ENCODE assay signal across 24 cellular contexts in the genomic region with DNA sequence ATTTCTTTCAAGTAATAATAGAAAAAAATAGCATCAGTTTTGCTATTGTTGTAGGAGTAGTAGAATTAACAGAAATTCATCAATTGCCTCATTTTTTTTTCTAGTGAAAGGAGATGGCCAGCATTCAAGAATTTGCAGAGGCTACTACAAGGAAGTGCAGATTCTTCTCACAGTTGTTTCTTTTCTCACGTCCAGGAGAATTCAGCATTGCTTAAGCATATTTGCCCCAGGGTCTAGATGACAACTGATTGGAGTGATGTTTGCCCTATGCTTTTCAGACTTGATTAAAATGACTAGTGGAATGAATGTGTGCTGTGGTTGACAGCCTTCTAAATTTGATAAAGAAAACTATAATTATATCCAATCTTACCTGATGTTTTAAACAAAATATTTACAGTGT. TPM values are rescaled to one million over a fixed set of nuclear protein-coding genes. Genes with fewer than 3 reads are reported as not detected.
DNase-seq lines count a peak whose midpoint lies in the region; ATAC-seq lines count a peak whose summit lies in the region.
"Had no signal": no experiment of that assay in that cellular context is flagged by ENCODE, and none has a peak within 500 bp of the region (broad histone marks: within the 10 kb centered on the region; RNA-seq: fewer than 3 reads in every experiment).

No MANE protein-coding gene starts in this region.

- H3K4me3 ChIP-seq in Karpas-422 (ENCODE audit: low read length): no peak overlapping the region
- H3K4me3 ChIP-seq: colonic mucosa, left ventricle myocardium inferior, tibial nerve had no signal

- peak overlapping the region; percentile 41 for H3K4me2 ChIP-seq in Karpas-422 (ENCODE audit: low read depth, low read length, poor library complexity, severe bottlenecking)

- H3K27ac ChIP-seq in Karpas-422 (ENCODE audit: low read length): peak overlapping the region; percentile 63
- H3K27ac ChIP-seq: colonic mucosa, neutrophil, tibial nerve had no signal

- ATAC-seq in HG03378 (IDR thresholded peaks at IDR 0.05; ENCODE audit: unreplicated experiment): no peak
- no peak for ATAC-seq in stimulated activated memory B cell treated with anti-CD40 and anti-IgM and Interleukin-4, amounts not matched to agents 10 μg/mL and 1 μg/mL and 100 μg/mL, for 72 hours
- ATAC-seq: CD8-positive, alpha-beta T cell; Panc1; stimulated activated naive CD8-positive, alpha-beta T cell treated with anti-CD3 and anti-CD28 coated beads, Interleukin-15, Interleukin-2, amounts not matched to agents 100 U/mL and 50 U/mL, for 24 hours had no signal

- H3K36me3 ChIP-seq in Karpas-422 (ENCODE audit: insufficient read depth, low read length): peaks cover 63% of the 10 kb centered on the region
- H3K36me3 ChIP-seq: colonic mucosa, neutrophil had no signal

- no peaks in the 10 kb centered on the region for H3K27me3 Mint-ChIP-seq in stimulated activated memory B cell treated with anti-CD40 and anti-IgM and Interleukin-4, amounts not matched to agents 10 μg/mL and 1 μg/mL and 100 μg/mL, for 72 hours
- H3K27me3 Mint-ChIP-seq: activated CD4-positive, alpha-beta T cell treated with anti-CD3 and anti-CD28 coated beads, Interleukin-2, amount 10 ng/mL, durations not matched to agents 7 days and 5 days had no signal

- H3K36me3 Mint-ChIP-seq in stimulated activated memory B cell treated with anti-CD40 and anti-IgM and Interleukin-4, amounts not matched to agents 10 μg/mL and 1 μg/mL and 100 μg/mL, for 72 hours: peaks cover 41% of the 10 kb centered on the region

- H3K4me1 Mint-ChIP-seq in stimulated activated memory B cell treated with anti-CD40 and anti-IgM and Interleukin-4, amounts not matched to agents 10 μg/mL and 1 μg/mL and 100 μg/mL, for 72 hours: peaks cover 24% of the 10 kb centered on the region
- H3K4me1 Mint-ChIP-seq: activated CD4-positive, alpha-beta T cell treated with anti-CD3 and anti-CD28 coated beads, Interleukin-2, amount 10 ng/mL, durations not matched to agents 7 days and 5 days had no signal

- DNase-seq in AG20443 (ENCODE audit: low spot score) (peak; percentile 17), Karpas-422 (no peak), T47D (ENCODE audit: low read depth in 1 of 2, low spot score in 1 of 2) (peak; percentile 18 to 88), foreskin melanocyte (peak; percentile 51), hippocampal formation (lab: John Stamatoyannopoulos, UW) (no peak), medulla oblongata (ENCODE audit: extremely low spot score) (no peak)
- DNase-seq: ACHN; activated CD4-positive, alpha-beta T cell treated with anti-CD3 and anti-CD28 coated beads, Interleukin-2, amount 10 ng/mL, durations not matched to agents 7 days and 5 days; aorta; CD8-positive, alpha-beta T cell; colonic mucosa; DMS79 treated with DMSO at 0.1 percent for 48 hours; KBM-7; left ventricle myocardium inferior; NCI-H1105; NCI-H2171; NCI-H82; stimulated activated CD4-positive, alpha-beta T cell treated with anti-CD3 and anti-CD28 coated beads, Interleukin-15, amount 100 ng/mL, for 24 hours; stimulated activated naive CD8-positive, alpha-beta T cell treated with anti-CD3 and anti-CD28 coated beads, Interleukin-15, Interleukin-2, amounts not matched to agents 100 U/mL and 50 U/mL, for 24 hours had no signal

- H3K4me1 ChIP-seq in Karpas-422 (ENCODE audit: low read length): peaks cover 44% of the 10 kb centered on the region

- H4K20me1 ChIP-seq in Karpas-422 (ENCODE audit: insufficient read depth, low read depth, low read length): no peaks in the 10 kb centered on the region

- H3K9me3 Mint-ChIP-seq in stimulated activated memory B cell treated with anti-CD40 and anti-IgM and Interleukin-4, amounts not matched to agents 10 μg/mL and 1 μg/mL and 100 μg/mL, for 72 hours: peaks cover 7% of the 10 kb centered on the region

- no peak overlapping the region for H3K27ac Mint-ChIP-seq in stimulated activated memory B cell treated with anti-CD40 and anti-IgM and Interleukin-4, amounts not matched to agents 10 μg/mL and 1 μg/mL and 100 μg/mL, for 72 hours
- H3K27ac Mint-ChIP-seq: activated CD4-positive, alpha-beta T cell treated with anti-CD3 and anti-CD28 coated beads, Interleukin-2, amount 10 ng/mL, durations not matched to agents 7 days and 5 days; CD8-positive, alpha-beta T cell had no signal

- H3K27me3 ChIP-seq in Karpas-422 (ENCODE audit: low read length): no peaks in the 10 kb centered on the region
- H3K27me3 ChIP-seq: colonic mucosa, neutrophil, tibial nerve had no signal

- H3K9me3 ChIP-seq in Karpas-422 (ENCODE audit: low read length): no peaks in the 10 kb centered on the region
- H3K9me3 ChIP-seq: colonic mucosa, neutrophil had no signal

- no peak overlapping the region for H2AFZ ChIP-seq in Karpas-422 (ENCODE audit: low read length)

- no peak overlapping the region for H3K9ac ChIP-seq in Karpas-422 (ENCODE audit: low read length)

- H3K9me2 ChIP-seq in Karpas-422 (replicated peaks; ENCODE audit: insufficient read depth, low read length): no peaks in the 10 kb centered on the region

- no peak overlapping the region for H3K4me3 Mint-ChIP-seq in stimulated activated memory B cell treated with anti-CD40 and anti-IgM and Interleukin-4, amounts not matched to agents 10 μg/mL and 1 μg/mL and 100 μg/mL, for 72 hours
- H3K4me3 Mint-ChIP-seq: activated CD4-positive, alpha-beta T cell treated with anti-CD3 and anti-CD28 coated beads, Interleukin-2, amount 10 ng/mL, durations not matched to agents 7 days and 5 days; CD8-positive, alpha-beta T cell had no signal

- in situ Hi-C loops in T47D (cut with HindIII; ENCODE audit: low pct_unique_long_range_greater_than_20kb, low sequenced_read_pairs): no loop called here

- peaks cover 96% of the 10 kb centered on the region for H3K79me2 ChIP-seq in Karpas-422 (ENCODE audit: low read length)

RNA-seq across cellular contexts. Expression of a gene that starts 46.6 kb away (rescaled TPM):
- total RNA-seq in Karpas-422 (2014; rRNA removed; shearing (Covaris generic); ENCODE audit: low replicate concordance): 235 and 297 TPM in 2 replicates

Comparison
In these comparisons a context has a peak if more than half of its experiments do, and no peak if none do; other contexts are left out.
1. DNase-seq: peak in AG20443 (single experiment), T47D (2 of 2) and foreskin melanocyte (single experiment); none in Karpas-422 (single experiment), hippocampal formation (0 of 2) and medulla oblongata (single experiment).